10 cellular contexts compared by ENCODE assay signal in genomic region chr10:79268100-79268670, GRCh38.
DNase-seq lines count a peak whose midpoint lies in the region; ATAC-seq and TF ChIP-seq lines count a peak whose summit lies in the region.
"Had no signal": no experiment of that assay in that cellular context is flagged by ENCODE, and none has a peak within 500 bp of the region (broad histone marks: within the 10 kb centered on the region; RNA-seq: fewer than 3 reads in every experiment).

No MANE protein-coding gene starts in this region.

- dilution Hi-C loops in mammary epithelial cell (cut with HindIII; ENCODE audit: low sequenced_read_pairs), result no loop called here

- no peak for TF ChIP-seq POLR2A in heart left ventricle (IDR thresholded peaks at IDR 0.05)

- H2AFZ ChIP-seq in mammary epithelial cell (ENCODE audit: low read depth, low read length), result no peak overlapping the region

- CTCF ChIA-PET in mammary epithelial cell (lab: Charles Lee; ENCODE audit: low non-redundant PET), result no interaction called here

- in situ Hi-C loops in mammary epithelial cell (cut with MboI; ENCODE audit: low sequenced_read_pairs in 2 of 2), result no loop called here

- peak overlapping the region in 11 of 12 donors; percentile 2 to 95 (median 83) for H3K27ac ChIP-seq in heart left ventricle
- no peak overlapping the region for H3K27ac ChIP-seq in mammary epithelial cell (ENCODE audit: insufficient read depth, low read depth, low read length)
- H3K27ac ChIP-seq in lower lobe of right lung, result peak overlapping the region; percentile 88
- H3K27ac ChIP-seq in upper lobe of right lung, result peak overlapping the region; percentile 85
- H3K27ac ChIP-seq: KMS-11 had no signal

- H3K4me2 ChIP-seq in mammary epithelial cell (ENCODE audit: insufficient read depth, low read depth, low read length), result no peak overlapping the region
- H3K4me2 ChIP-seq: KMS-11 had no signal

- H3K9me3 ChIP-seq in heart left ventricle, result no peaks in the 10 kb centered on the region
- H3K9me3 ChIP-seq in mammary epithelial cell (replicated peaks; ENCODE audit: insufficient read depth, low read length), result no peaks in the 10 kb centered on the region
- no peaks in the 10 kb centered on the region for H3K9me3 ChIP-seq in lower lobe of right lung
- no peaks in the 10 kb centered on the region for H3K9me3 ChIP-seq in upper lobe of right lung
- H3K9me3 ChIP-seq: Peyer's patch had no signal

- no peak overlapping the region for H3K4me3 Mint-ChIP-seq in activated T-cell treated with anti-CD3 and anti-CD28 coated beads, Interleukin-2, amount 50 U/mL, for 24 hours

- DNase-seq in heart left ventricle (no peak), left cardiac atrium (no peak), mammary epithelial cell (peak; percentile 44), lower lobe of right lung (no peak), upper lobe of right lung (no peak), NCI-H1436 treated with DMSO at 0.1 percent for 48 hours (lab: John Stamatoyannopoulos, UW) (no peak)
- DNase-seq in activated T-cell treated with anti-CD3 and anti-CD28 coated beads, Interleukin-2, amount 50 U/mL, for 24 hours, result no peak
- DNase-seq: Peyer's patch had no signal

- peaks cover 28 to 100% (median 94%) of the 10 kb centered on the region in 12 donors for H3K4me1 ChIP-seq in heart left ventricle
- peaks cover 64% of the 10 kb centered on the region for H3K4me1 ChIP-seq in mammary epithelial cell (ENCODE audit: insufficient read depth, low read length)
- H3K4me1 ChIP-seq in lower lobe of right lung, result peaks cover 92% of the 10 kb centered on the region
- peaks cover 84% of the 10 kb centered on the region for H3K4me1 ChIP-seq in upper lobe of right lung

- ATAC-seq in heart left ventricle (no peak), left cardiac atrium (no peak), lower lobe of right lung (no peak), upper lobe of right lung (no peak), HG03442 (IDR thresholded peaks at IDR 0.05; ENCODE audit: unreplicated experiment) (no peak)

- TF ChIP-seq CTCF in heart left ventricle (IDR thresholded peaks at IDR 0.05) (no peak), mammary epithelial cell (conservative IDR thresholded peaks at IDR 0.05 in 1 of 2, IDR thresholded peaks at IDR 0.05 in 1 of 2; ENCODE audit: extremely low read depth in 1 of 2, insufficient read depth in 1 of 2, low read depth in 1 of 2, low read length in 2 of 2) (no peak), lower lobe of right lung (IDR thresholded peaks at IDR 0.05) (no peak), upper lobe of right lung (IDR thresholded peaks at IDR 0.05) (no peak)

- no peak overlapping the region for H3K27ac Mint-ChIP-seq in activated T-cell treated with anti-CD3 and anti-CD28 coated beads, Interleukin-2, amount 50 U/mL, for 24 hours

- WGBS in heart left ventricle, 4 donors, result 60 to 70% (median 64%) methylated on average over 11 to 16 of the region's 16 CpGs
- WGBS in mammary epithelial cell (ENCODE audit: low coverage, missing lambda C conversion rate), result 81% methylated on average over 16 of the region's 16 CpGs

- H3K9me3 Mint-ChIP-seq in activated T-cell treated with anti-CD3 and anti-CD28 coated beads, Interleukin-2, amount 50 U/mL, for 24 hours, result no peaks in the 10 kb centered on the region

- H3K36me3 Mint-ChIP-seq in activated T-cell treated with anti-CD3 and anti-CD28 coated beads, Interleukin-2, amount 50 U/mL, for 24 hours (ENCODE audit: low read depth), result peaks cover 3% of the 10 kb centered on the region

- H3K79me2 ChIP-seq in mammary epithelial cell (ENCODE audit: insufficient read depth, low read length), result peaks cover 5% of the 10 kb centered on the region

- no TSS peak for BruUV-seq in mammary epithelial cell (replicated peaks; lab: Mats Ljungman, UMichigan)

- no peak overlapping the region for H3K4me3 ChIP-seq in heart left ventricle
- no peak overlapping the region for H3K4me3 ChIP-seq in mammary epithelial cell (replicated peaks in 1 of 3; ENCODE audit: insufficient read depth in 1 of 3, low read depth in 2 of 3, low read length in 3 of 3)
- H3K4me3 ChIP-seq in lower lobe of right lung, result no peak overlapping the region
- H3K4me3 ChIP-seq in upper lobe of right lung, result no peak overlapping the region
- H3K4me3 ChIP-seq: Peyer's patch had no signal

- H3K36me3 ChIP-seq in heart left ventricle (peaks cover 0 to 13% (median under 1%) of the 10 kb centered on the region in 9 donors), mammary epithelial cell (ENCODE audit: insufficient read depth, low read length) (no peaks in the 10 kb centered on the region), lower lobe of right lung (peaks cover 11% of the 10 kb centered on the region), upper lobe of right lung (peaks cover 3% of the 10 kb centered on the region)

- no peaks in the 10 kb centered on the region for H3K27me3 Mint-ChIP-seq in activated T-cell treated with anti-CD3 and anti-CD28 coated beads, Interleukin-2, amount 50 U/mL, for 24 hours

- H3K4me1 Mint-ChIP-seq in activated T-cell treated with anti-CD3 and anti-CD28 coated beads, Interleukin-2, amount 50 U/mL, for 24 hours (ENCODE audit: low read depth), result peaks cover 26% of the 10 kb centered on the region

- H4K20me1 ChIP-seq in mammary epithelial cell (ENCODE audit: insufficient read depth, low read length), result no peaks in the 10 kb centered on the region

- intact Hi-C loops in heart left ventricle (cut with DNase I) (loop anchor here in 1 of 10 donors (5.0 kb wide), 1 partner anchor 46 kb away; no protein-coding TSS in a partner anchor), left cardiac atrium (cut with DNase I) (no loop called here), mammary epithelial cell (cut with micrococcal nuclease) (no loop called here), lower lobe of right lung (cut with DNase I) (no loop called here), upper lobe of right lung (cut with DNase I) (no loop called here)

- no peak overlapping the region for H3K9ac ChIP-seq in mammary epithelial cell (ENCODE audit: insufficient read depth, low read length)
- H3K9ac ChIP-seq: KMS-11 had no signal

- no peaks in the 10 kb centered on the region for H3K27me3 ChIP-seq in heart left ventricle
- H3K27me3 ChIP-seq in mammary epithelial cell (ENCODE audit: insufficient read depth, low read length), result no peaks in the 10 kb centered on the region
- H3K27me3 ChIP-seq in lower lobe of right lung (ENCODE audit: low read depth), result no peaks in the 10 kb centered on the region
- no peaks in the 10 kb centered on the region for H3K27me3 ChIP-seq in upper lobe of right lung
- H3K27me3 ChIP-seq: Peyer's patch had no signal
